8 cellular contexts compared by ENCODE assay signal in the genomic region with DNA sequence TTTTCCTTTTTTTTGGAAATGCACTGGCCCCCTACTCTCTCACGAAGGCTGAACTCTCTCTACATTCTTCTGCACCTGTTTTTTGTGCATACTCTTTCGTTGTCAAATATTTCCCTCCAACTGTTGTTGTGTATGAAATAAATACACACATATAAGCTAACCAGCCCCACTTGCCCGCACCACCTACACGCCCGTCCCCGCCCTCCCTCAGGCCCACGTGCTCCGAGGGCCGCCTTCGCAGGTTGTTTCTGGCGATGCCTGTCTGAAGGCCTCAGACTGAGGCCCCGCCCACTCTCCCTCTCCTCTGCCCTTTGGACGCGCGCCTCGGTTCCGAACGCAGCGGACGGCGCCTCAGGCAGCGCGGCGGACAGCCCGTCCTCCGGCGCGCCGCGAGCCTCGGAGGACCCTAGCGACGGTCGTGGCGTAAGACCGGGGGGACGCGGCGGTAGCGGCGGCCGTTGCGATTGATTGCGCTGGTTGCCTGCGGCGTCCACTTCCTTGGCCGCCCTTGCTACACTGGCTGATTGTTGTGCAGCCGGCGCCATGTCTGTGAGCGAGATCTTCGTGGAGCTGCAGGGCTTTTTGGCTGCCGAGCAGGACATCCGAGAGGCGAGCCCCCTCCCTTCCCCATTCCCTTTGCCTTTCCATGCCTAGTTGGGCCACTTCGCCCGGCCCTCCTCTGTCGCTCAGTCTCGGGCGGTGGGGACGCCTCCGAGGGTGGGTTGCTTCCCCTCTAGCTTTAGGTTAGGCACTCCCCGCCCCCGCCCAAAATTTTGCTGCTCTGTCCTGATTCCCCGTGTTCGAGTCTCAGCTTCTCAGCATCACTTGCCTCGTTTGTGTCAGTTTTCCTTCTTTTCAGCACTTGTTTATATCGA. TPM values are rescaled to one million over a fixed set of nuclear protein-coding genes. Genes with fewer than 3 reads are reported as not detected.
DNase-seq lines count a peak whose midpoint lies in the region; ATAC-seq lines count a peak whose summit lies in the region.

A gene (plus strand): TSS at position 415 of the 875 bp plus-strand sequence. CDS start 129 bp downstream, at position 544.

- ATAC-seq in GM19397 (IDR thresholded peaks at IDR 0.05; ENCODE audit: unreplicated experiment) (peak; percentile 100), HG03565 (IDR thresholded peaks at IDR 0.05; ENCODE audit: unreplicated experiment) (peak; percentile 99), left lobe of liver (peak; percentile 100)

- DNase-seq in CD1c-positive myeloid dendritic cell (ENCODE audit: extremely low spot score) (peak; percentile 99), NCI-H748 treated with DMSO at 0.1 percent for 48 hours (lab: John Stamatoyannopoulos, UW) (peak; percentile 75), dedifferentiated amniotic fluid mesenchymal stem cell (ENCODE audit: extremely low spot score) (peak; percentile 95), left lobe of liver (ENCODE audit: low spot score) (peak; percentile 98)
- DNase-seq in activated CD4-positive, alpha-beta T cell treated with anti-CD3 and anti-CD28 coated beads, Interleukin-2, amount 50 U/mL, for 24 hours (ENCODE audit: low read depth in 1 of 2, low spot score in 1 of 2) = peak; percentile 87 to 96
- DNase-seq in stimulated activated CD4-positive, alpha-beta T cell treated with anti-CD3 and anti-CD28 coated beads, Interleukin-2, amount 100 ng/mL, for 24 hours = peak; percentile 97 to 98

RNA-seq across cellular contexts. Expression of the gene that starts here (rescaled TPM):
- 24.0 TPM for total RNA-seq in left lobe of liver

Comparison
In these comparisons a context has a peak if more than half of its experiments do, and no peak if none do; other contexts are left out.
1. Peak in every context shown above with its lines: DNase-seq and ATAC-seq.